ENCODE assay signal across 1 cellular context in the genomic region with DNA sequence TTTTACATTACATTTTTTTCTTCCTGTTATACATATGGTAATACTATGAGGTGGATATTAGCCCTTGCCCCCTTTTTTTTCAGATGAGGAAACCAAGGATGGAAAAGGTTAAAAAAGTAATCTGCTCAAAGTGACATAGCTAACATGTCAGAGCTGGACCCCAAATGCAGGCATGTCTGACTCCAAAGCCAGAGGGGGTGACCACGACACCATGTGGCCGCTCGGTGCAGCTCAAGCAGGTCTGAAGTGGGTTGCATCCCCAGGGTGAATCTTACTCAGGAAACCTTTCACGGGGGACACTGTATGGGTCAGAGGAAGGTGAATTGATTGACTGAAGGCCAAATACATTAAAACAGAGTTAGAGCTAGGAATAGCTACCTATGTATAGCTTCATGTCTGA.
TF ChIP-seq lines count a peak whose summit lies in the region.

No MANE protein-coding gene starts in this region.

TF ChIP-seq in WTC11, 78 proteins besides CTCF, POLR2A, EP300 and RAD21 (continued from another document):
- no peak for TF ChIP-seq E2F5 (CRISPR knock-in tag; IDR thresholded peaks at IDR 0.05)
- TF ChIP-seq MAX (CRISPR knock-in tag; IDR thresholded peaks at IDR 0.05): no peak
- no peak for TF ChIP-seq ATF3 (CRISPR knock-in tag; conservative IDR thresholded peaks at IDR 0.05)
- no peak for TF ChIP-seq SOX15 (CRISPR knock-in tag; IDR thresholded peaks at IDR 0.05)
- TF ChIP-seq, protein P1, sequence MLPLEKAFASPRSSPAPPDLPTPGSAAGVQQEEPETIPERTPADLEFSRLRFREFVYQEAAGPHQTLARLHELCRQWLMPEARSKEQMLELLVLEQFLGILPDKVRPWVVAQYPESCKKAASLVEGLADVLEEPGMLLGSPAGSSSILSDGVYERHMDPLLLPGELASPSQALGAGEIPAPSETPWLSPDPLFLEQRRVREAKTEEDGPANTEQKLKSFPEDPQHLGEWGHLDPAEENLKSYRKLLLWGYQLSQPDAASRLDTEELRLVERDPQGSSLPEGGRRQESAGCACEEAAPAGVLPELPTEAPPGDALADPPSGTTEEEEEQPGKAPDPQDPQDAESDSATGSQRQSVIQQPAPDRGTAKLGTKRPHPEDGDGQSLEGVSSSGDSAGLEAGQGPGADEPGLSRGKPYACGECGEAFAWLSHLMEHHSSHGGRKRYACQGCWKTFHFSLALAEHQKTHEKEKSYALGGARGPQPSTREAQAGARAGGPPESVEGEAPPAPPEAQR (CRISPR knock-in tag; IDR thresholded peaks at IDR 0.05): no peak
- TF ChIP-seq NR1H2 (CRISPR knock-in tag; IDR thresholded peaks at IDR 0.05): no peak
- no peak for TF ChIP-seq USF1 (CRISPR knock-in tag; IDR thresholded peaks at IDR 0.05)
- TF ChIP-seq NFYB (CRISPR knock-in tag; conservative IDR thresholded peaks at IDR 0.05; ENCODE audit: low read depth): no peak
- TF ChIP-seq ZNF138 (CRISPR knock-in tag; conservative IDR thresholded peaks at IDR 0.05): no peak
- TF ChIP-seq MLX (CRISPR knock-in tag; IDR thresholded peaks at IDR 0.05): no peak
- TF ChIP-seq, protein P2, sequence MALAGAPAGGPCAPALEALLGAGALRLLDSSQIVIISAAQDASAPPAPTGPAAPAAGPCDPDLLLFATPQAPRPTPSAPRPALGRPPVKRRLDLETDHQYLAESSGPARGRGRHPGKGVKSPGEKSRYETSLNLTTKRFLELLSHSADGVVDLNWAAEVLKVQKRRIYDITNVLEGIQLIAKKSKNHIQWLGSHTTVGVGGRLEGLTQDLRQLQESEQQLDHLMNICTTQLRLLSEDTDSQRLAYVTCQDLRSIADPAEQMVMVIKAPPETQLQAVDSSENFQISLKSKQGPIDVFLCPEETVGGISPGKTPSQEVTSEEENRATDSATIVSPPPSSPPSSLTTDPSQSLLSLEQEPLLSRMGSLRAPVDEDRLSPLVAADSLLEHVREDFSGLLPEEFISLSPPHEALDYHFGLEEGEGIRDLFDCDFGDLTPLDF (CRISPR knock-in tag; IDR thresholded peaks at IDR 0.05): no peak
- TF ChIP-seq ZNF263 (CRISPR knock-in tag; IDR thresholded peaks at IDR 0.05; ENCODE audit: low read depth): no peak
